ENCODE assay signal across 8 cellular contexts in genomic region chr6:121436172-121436965, GRCh38. TPM values are rescaled to one million over a fixed set of nuclear protein-coding genes. Genes with fewer than 3 reads are reported as not detected.
DNase-seq lines count a peak whose midpoint lies in the region; ATAC-seq and TF ChIP-seq lines count a peak whose summit lies in the region.

No MANE protein-coding gene starts in this region.

- POLR2A ChIA-PET in HEK293T (lab: Yijun Ruan, JAX) = interaction anchor here (0.6 to 2.8 kb wide), 6 partner anchors 23 to 748 kb away, joined by 3 to 14 read pairs (median 3); no protein-coding TSS in a partner anchor

- peak overlapping the region; percentile 17 to 95 (median 88) for H3K27ac ChIP-seq in skin epidermis

- no peaks in the 10 kb centered on the region for H3K36me3 ChIP-seq in mucosa of descending colon (ENCODE audit: low read depth)

- no peaks in the 10 kb centered on the region for H3K9me3 ChIP-seq in mucosa of descending colon

- DNase-seq in HEK293T (ENCODE audit: extremely low spot score) (no peak), hepatic stellate cell (ENCODE audit: low spot score) (peak; percentile 9), mucosa of descending colon (no peak), UCSD-AML1 (lab: John Stamatoyannopoulos, UW; ENCODE audit: unreplicated experiment) (no peak)
- DNase-seq in activated T-helper 2 cell treated with anti-CD3 and anti-CD28 coated beads, Interferon-gamma antibody, Interleukin-2, Interleukin-4, amounts not matched to agents 10 μg/mL and 5 μg/mL and 100 μg/mL, durations not matched to agents 14 hours and 24 hours and 36 hours (ENCODE audit: low spot score) = no peak

- peaks cover 12% of the 10 kb centered on the region for H3K4me1 Mint-ChIP-seq in activated T-helper 2 cell treated with anti-CD3 and anti-CD28 coated beads, Interferon-gamma antibody, Interleukin-2, Interleukin-4, amounts not matched to agents 10 μg/mL and 5 μg/mL and 100 μg/mL, durations not matched to agents 14 hours and 24 hours and 36 hours (ENCODE audit: low read depth)

- no peak for ATAC-seq in mucosa of descending colon
- no peak for ATAC-seq in HG02759 (IDR thresholded peaks at IDR 0.05; ENCODE audit: unreplicated experiment)
- no peak for ATAC-seq in HG03280 (IDR thresholded peaks at IDR 0.05; ENCODE audit: unreplicated experiment)

- H3K9me3 Mint-ChIP-seq in activated T-helper 2 cell treated with anti-CD3 and anti-CD28 coated beads, Interferon-gamma antibody, Interleukin-2, Interleukin-4, amounts not matched to agents 10 μg/mL and 5 μg/mL and 100 μg/mL, durations not matched to agents 14 hours and 24 hours and 36 hours = no peaks in the 10 kb centered on the region

- H3K4me3 ChIP-seq in skin epidermis (peak overlapping the region; percentile 19 to 57 (median 47)), mucosa of descending colon (no peak overlapping the region)

- H3K4me1 ChIP-seq in mucosa of descending colon (ENCODE audit: low read depth) = peaks cover 5% of the 10 kb centered on the region

- H3K27me3 Mint-ChIP-seq in activated T-helper 2 cell treated with anti-CD3 and anti-CD28 coated beads, Interferon-gamma antibody, Interleukin-2, Interleukin-4, amounts not matched to agents 10 μg/mL and 5 μg/mL and 100 μg/mL, durations not matched to agents 14 hours and 24 hours and 36 hours (ENCODE audit: low read depth) = peaks cover 43% of the 10 kb centered on the region

- CTCF ChIA-PET in HEK293T (lab: Yijun Ruan, JAX) = interaction anchor here (0.6 to 3.7 kb wide), 3 partner anchors 412 to 748 kb away, joined by 3 to 14 read pairs (median 4); no protein-coding TSS in a partner anchor

- peak overlapping the region; percentile 74 for H3K4me3 Mint-ChIP-seq in activated T-helper 2 cell treated with anti-CD3 and anti-CD28 coated beads, Interferon-gamma antibody, Interleukin-2, Interleukin-4, amounts not matched to agents 10 μg/mL and 5 μg/mL and 100 μg/mL, durations not matched to agents 14 hours and 24 hours and 36 hours (ENCODE audit: low read depth)

- H3K36me3 Mint-ChIP-seq in activated T-helper 2 cell treated with anti-CD3 and anti-CD28 coated beads, Interferon-gamma antibody, Interleukin-2, Interleukin-4, amounts not matched to agents 10 μg/mL and 5 μg/mL and 100 μg/mL, durations not matched to agents 14 hours and 24 hours and 36 hours (ENCODE audit: low read depth) = no peaks in the 10 kb centered on the region

- H3K27ac Mint-ChIP-seq in activated T-helper 2 cell treated with anti-CD3 and anti-CD28 coated beads, Interferon-gamma antibody, Interleukin-2, Interleukin-4, amounts not matched to agents 10 μg/mL and 5 μg/mL and 100 μg/mL, durations not matched to agents 14 hours and 24 hours and 36 hours = no peak overlapping the region

- no peak for TF ChIP-seq CTCF in mucosa of descending colon (IDR thresholded peaks at IDR 0.05)

- intact Hi-C loops in activated T-helper 2 cell treated with anti-CD3 and anti-CD28 coated beads, Interferon-gamma antibody, Interleukin-2, Interleukin-4, amounts not matched to agents 10 μg/mL and 5 μg/mL and 100 μg/mL, durations not matched to agents 14 hours and 24 hours and 36 hours (cut with micrococcal nuclease) = loop anchor here (2.0 to 10.0 kb wide), 2 partner anchors 412 to 598 kb away; no protein-coding TSS in a partner anchor
- intact Hi-C loops in mucosa of descending colon (cut with DNase I, micrococcal nuclease) = loop anchor here (10.0 kb wide), 2 partner anchors 408 to 598 kb away; no protein-coding TSS in a partner anchor

TF ChIP-seq in HEK293T, 16 proteins besides CTCF, POLR2A, EP300 and RAD21:
- TF ChIP-seq SP1 (IDR thresholded peaks at IDR 0.05) (no peak), L3MBTL2 (conservative IDR thresholded peaks at IDR 0.05) (peak; percentile 66)

RNA-seq across cellular contexts. Expression of gene GJA1, which starts 0.9 kb away (rescaled TPM):
- total RNA-seq in activated T-helper 2 cell treated with anti-CD3 and anti-CD28 coated beads, Interferon-gamma antibody, Interleukin-2, Interleukin-4, amounts not matched to agents 10 μg/mL and 5 μg/mL and 100 μg/mL, durations not matched to agents 14 hours and 24 hours and 36 hours = not detected in 2 replicates
- 10 to 100 TPM in 2 of 3 donors, 1 to 10 TPM in 1; 5.1 to 13.2 (median 10.9) TPM for total RNA-seq in mucosa of descending colon
